Comparison of ENCODE assay signal across 12 cellular contexts in genomic region chr1:177779325-177779965, GRCh38.
DNase-seq lines count a peak whose midpoint lies in the region; ATAC-seq and TF ChIP-seq lines count a peak whose summit lies in the region.
"Had no signal": no experiment of that assay in that cellular context is flagged by ENCODE, and none has a peak within 500 bp of the region (broad histone marks: within the 10 kb centered on the region; RNA-seq: fewer than 3 reads in every experiment).

No MANE protein-coding gene starts in this region.

- no peaks in the 10 kb centered on the region for H3K4me1 ChIP-seq in left ventricle myocardium inferior
- H3K4me1 ChIP-seq in neural progenitor cell = peaks cover 23% of the 10 kb centered on the region
- H3K4me1 ChIP-seq in gastroesophageal sphincter = no peaks in the 10 kb centered on the region
- H3K4me1 ChIP-seq: BLaER1 had no signal

- no peaks in the 10 kb centered on the region for H4K20me1 ChIP-seq in neural progenitor cell (ENCODE audit: low read depth)
- H4K20me1 ChIP-seq: BLaER1 had no signal

- peaks cover 1% of the 10 kb centered on the region for H3F3A ChIP-seq in neural progenitor cell (ENCODE audit: low read depth)

- 52 to 74% methylated on average over 3 of the region's 7 CpGs for WGBS in gastroesophageal sphincter (ENCODE audit: low coverage in 1 of 2), 2 donors

- H3K4me3 ChIP-seq in left ventricle myocardium inferior = no peak overlapping the region
- no peak overlapping the region for H3K4me3 ChIP-seq in neural progenitor cell
- no peak overlapping the region for H3K4me3 ChIP-seq in gastroesophageal sphincter
- H3K4me3 ChIP-seq: BLaER1 had no signal

- peaks cover 5% of the 10 kb centered on the region for H3K9me3 Mint-ChIP-seq in neural progenitor cell
- H3K9me3 Mint-ChIP-seq in chondrocyte (ENCODE audit: low read depth) = peaks cover 8% of the 10 kb centered on the region

- H2AFZ ChIP-seq in neural progenitor cell (replicated peaks) = peak overlapping the region; percentile 65

- H3K27ac Mint-ChIP-seq in neural progenitor cell (peak overlapping the region; percentile 51), chondrocyte (ENCODE audit: unreplicated experiment) (no peak overlapping the region)
- H3K27ac Mint-ChIP-seq: CD8-positive, alpha-beta T cell had no signal

- H3K4me1 Mint-ChIP-seq in neural progenitor cell (peaks cover 29% of the 10 kb centered on the region), chondrocyte (ENCODE audit: low read depth) (no peaks in the 10 kb centered on the region)

- H3K27me3 Mint-ChIP-seq in neural progenitor cell (ENCODE audit: insufficient read depth, low read depth) (no peaks in the 10 kb centered on the region), chondrocyte (ENCODE audit: low read depth) (peaks cover 31% of the 10 kb centered on the region)

- H3K36me3 ChIP-seq in left ventricle myocardium inferior (no peaks in the 10 kb centered on the region), neural progenitor cell (no peaks in the 10 kb centered on the region), gastroesophageal sphincter (no peaks in the 10 kb centered on the region)
- H3K36me3 ChIP-seq: BLaER1 had no signal

- H3K9ac ChIP-seq in neural progenitor cell = no peak overlapping the region
- H3K9ac ChIP-seq: BLaER1, KMS-11 had no signal

- no peak for TF ChIP-seq POLR2A in gastroesophageal sphincter (IDR thresholded peaks at IDR 0.05)

- no peak for TF ChIP-seq EP300 in gastroesophageal sphincter (IDR thresholded peaks at IDR 0.05)

- DNase-seq in Right ventricle myocardium inferior (ENCODE audit: missing footprints) (peak; percentile 68), left ventricle myocardium inferior (no peak), iPS-NIHi11 (ENCODE audit: low spot score) (peak; percentile 22), neural progenitor cell (ENCODE audit: low spot score) (peak; percentile 13), chondrocyte (ENCODE audit: low spot score) (no peak), kidney glomerular epithelial cell (lab: John Stamatoyannopoulos, UW) (no peak)
- DNase-seq: CD8-positive, alpha-beta T cell; SIG-M5 had no signal

- H3K27me3 ChIP-seq in left ventricle myocardium inferior (ENCODE audit: low read depth) (peaks cover 87% of the 10 kb centered on the region), neural progenitor cell (no peaks in the 10 kb centered on the region), gastroesophageal sphincter (peaks cover 11% of the 10 kb centered on the region)
- H3K27me3 ChIP-seq: BLaER1 had no signal

- H3K27ac ChIP-seq in left ventricle myocardium inferior (replicated peaks) (no peak overlapping the region), neural progenitor cell (no peak overlapping the region), gastroesophageal sphincter (no peak overlapping the region)
- H3K27ac ChIP-seq: BLaER1, KMS-11 had no signal

- H3K4me3 Mint-ChIP-seq in neural progenitor cell (no peak overlapping the region), chondrocyte (ENCODE audit: unreplicated experiment) (no peak overlapping the region)
- H3K4me3 Mint-ChIP-seq: CD8-positive, alpha-beta T cell had no signal

- no peaks in the 10 kb centered on the region for H3K79me2 ChIP-seq in neural progenitor cell (ENCODE audit: low read depth)

- no peak for TF ChIP-seq CTCF in left ventricle myocardium inferior (IDR thresholded peaks at IDR 0.05; ENCODE audit: borderline replicate concordance)
- TF ChIP-seq CTCF in neural progenitor cell (IDR thresholded peaks at IDR 0.05) = no peak
- no peak for TF ChIP-seq CTCF in chondrocyte (IDR thresholded peaks at IDR 0.05)
- TF ChIP-seq CTCF in gastroesophageal sphincter (IDR thresholded peaks at IDR 0.05) = no peak

- H3K36me3 Mint-ChIP-seq in neural progenitor cell (no peaks in the 10 kb centered on the region), chondrocyte (ENCODE audit: low read depth) (no peaks in the 10 kb centered on the region)
- H3K36me3 Mint-ChIP-seq: CD8-positive, alpha-beta T cell had no signal

- ATAC-seq in Right ventricle myocardium inferior (no peak), GM19351 (IDR thresholded peaks at IDR 0.05; ENCODE audit: unreplicated experiment) (no peak), gastroesophageal sphincter (no peak)
- ATAC-seq: CD8-positive, alpha-beta T cell had no signal

- H3K9me3 ChIP-seq in left ventricle myocardium inferior (replicated peaks) (peaks cover 9% of the 10 kb centered on the region), neural progenitor cell (ENCODE audit: low read depth) (no peaks in the 10 kb centered on the region), gastroesophageal sphincter (peaks cover 0 to 9% (median 0%) of the 10 kb centered on the region in 3 donors)

- H3K4me2 ChIP-seq in neural progenitor cell = peak overlapping the region; percentile 21
- H3K4me2 ChIP-seq: BLaER1, KMS-11 had no signal

- intact Hi-C loops in Right ventricle myocardium inferior (cut with DNase I) (no loop called here), left ventricle myocardium inferior (cut with micrococcal nuclease) (no loop called here)

Comparison
In these comparisons a context has a peak if more than half of its experiments do, and no peak if none do; other contexts are left out.
1. DNase-seq: peak in Right ventricle myocardium inferior (single experiment), iPS-NIHi11 (single experiment) and neural progenitor cell (single experiment); none in left ventricle myocardium inferior (single experiment), chondrocyte (single experiment) and kidney glomerular epithelial cell (single experiment).